8 cellular contexts compared by ENCODE assay signal in genomic region chr6:108565893-108566292, GRCh38. TPM values are rescaled to one million over a fixed set of nuclear protein-coding genes. Genes with fewer than 3 reads are reported as not detected.
DNase-seq lines count a peak whose midpoint lies in the region; ATAC-seq and TF ChIP-seq lines count a peak whose summit lies in the region.

No MANE protein-coding gene starts in this region.

- in situ Hi-C loops in gastrocnemius medialis (cut with MboI; ENCODE audit: low sequenced_read_pairs in 4 of 4) = loop anchor here in 1 of 4 donors (25.0 kb wide), 1 partner anchor 96 kb away; no protein-coding TSS in a partner anchor

- TF ChIP-seq CTCF in foreskin keratinocyte (conservative IDR thresholded peaks at IDR 0.05) = peak; percentile 31
- TF ChIP-seq CTCF in gastrocnemius medialis (IDR thresholded peaks at IDR 0.05 in 4 of 5, conservative IDR thresholded peaks at IDR 0.05 in 1 of 5) = no peak

- intact Hi-C loops in gastrocnemius medialis (cut with DNase I; ENCODE audit: low total_unique reads) = loop anchor here (2.0 kb wide), 1 partner anchor 15 kb away; no protein-coding TSS in a partner anchor

- ATAC-seq in foreskin keratinocyte = no peak
- ATAC-seq in gastrocnemius medialis = peak; percentile 21

- no peak overlapping the region for H3K27ac ChIP-seq in foreskin keratinocyte
- peak overlapping the region; percentile 95 to 100 (median 100) for H3K27ac ChIP-seq in gastrocnemius medialis

- H3K36me3 ChIP-seq in gastrocnemius medialis = peaks cover 0 to 53% of the 10 kb centered on the region in 2 donors

- H3K9me3 ChIP-seq in gastrocnemius medialis = no peaks in the 10 kb centered on the region

- H3K4me1 ChIP-seq in foreskin keratinocyte (peaks cover 35% of the 10 kb centered on the region), gastrocnemius medialis (peaks cover 68 to 69% of the 10 kb centered on the region in 2 donors)

- no peak for TF ChIP-seq POLR2A in gastrocnemius medialis (IDR thresholded peaks at IDR 0.05)

- peak overlapping the region; percentile 1 to 99 (median 91) for H3K4me3 ChIP-seq in gastrocnemius medialis

- DNase-seq in AML-193 (lab: John Stamatoyannopoulos, UW) = peak; percentile 100
- peak; percentile 96 for DNase-seq in HCEC 1CT
- peak; percentile 97 for DNase-seq in SKM-1 treated with dmso at 0.1 percent for 144 hours (lab: John Stamatoyannopoulos, UW; ENCODE audit: unreplicated experiment)
- no peak for DNase-seq in foreskin keratinocyte
- peak; percentile 58 to 67 for DNase-seq in gastrocnemius medialis
- no peak for DNase-seq in activated gamma-delta T cell (lab: John Stamatoyannopoulos, UW)
- DNase-seq in foreskin melanocyte = no peak
- DNase-seq in NCI-H146 (lab: John Stamatoyannopoulos, UW) = no peak

- H3K27me3 ChIP-seq in foreskin keratinocyte (no peaks in the 10 kb centered on the region), gastrocnemius medialis (no peaks in the 10 kb centered on the region)

RNA-seq across cellular contexts. Expression of gene FOXO3, which starts 5.2 kb away (rescaled TPM):
- total RNA-seq in foreskin keratinocyte (23.3 and 24.0 TPM in 2 replicates), gastrocnemius medialis (100 to 1,000 TPM; 111 to 293 (median 183) TPM)
- polyA plus RNA-seq in foreskin keratinocyte = 4.2 and 5.4 TPM in 2 replicates

Comparison
In these comparisons a context has a peak if more than half of its experiments do, and no peak if none do; other contexts are left out.
1. DNase-seq: peak in AML-193 (2 of 2), HCEC 1CT (single experiment), SKM-1 treated with dmso at 0.1 percent for 144 hours (single experiment) and gastrocnemius medialis (2 of 2); none in foreskin keratinocyte (0 of 2), activated gamma-delta T cell (single experiment), foreskin melanocyte (single experiment) and NCI-H146 (single experiment).